Comparison of ENCODE assay signal across 19 cellular contexts in genomic region chr10:91528768-91529167, GRCh38.
"Had no signal": no experiment of that assay in that cellular context is flagged by ENCODE, and none has a peak within 500 bp of the region (broad histone marks: within the 10 kb centered on the region; RNA-seq: fewer than 3 reads in every experiment).

No MANE protein-coding gene starts in this region.

- ATAC-seq: left colon; mucosa of descending colon; natural killer cell treated with Interleukin-12 subunit alpha and Interleukin-12 subunit beta and Interleukin-15 and Interleukin-18, amount 100 ng/mL, for 72 hours; sciatic nerve; stimulated activated effector memory CD8-positive, alpha-beta T cell treated with anti-CD3 and anti-CD28 coated beads, Interleukin-12 subunit alpha, Interleukin-12 subunit beta, amount 100 ng/mL, for 72 hours had no signal

- H3K36me3 ChIP-seq: ovary, tibial artery had no signal

- H3K4me1 Mint-ChIP-seq: immature natural killer cell; mesothelial cell of epicardium; naive B cell; stimulated activated effector memory CD8-positive, alpha-beta T cell treated with anti-CD3 and anti-CD28 coated beads, Interleukin-12 subunit alpha, Interleukin-12 subunit beta, amount 100 ng/mL, for 72 hours had no signal

- H3K36me3 Mint-ChIP-seq: immature natural killer cell; mesothelial cell of epicardium; naive B cell; natural killer cell treated with Interleukin-12 subunit alpha and Interleukin-12 subunit beta and Interleukin-15 and Interleukin-18, amount 100 ng/mL, for 72 hours; stimulated activated effector memory CD8-positive, alpha-beta T cell treated with anti-CD3 and anti-CD28 coated beads, Interleukin-12 subunit alpha, Interleukin-12 subunit beta, amount 100 ng/mL, for 72 hours had no signal

- H3K27ac Mint-ChIP-seq: immature natural killer cell; mesothelial cell of epicardium; naive B cell; natural killer cell treated with Interleukin-12 subunit alpha and Interleukin-12 subunit beta and Interleukin-15 and Interleukin-18, amount 100 ng/mL, for 72 hours; stimulated activated effector memory CD8-positive, alpha-beta T cell treated with anti-CD3 and anti-CD28 coated beads, Interleukin-12 subunit alpha, Interleukin-12 subunit beta, amount 100 ng/mL, for 72 hours; type B pancreatic cell had no signal

- H3K27me3 ChIP-seq: ovary, testis, tibial artery had no signal

- H3K27ac ChIP-seq: ovary, testis, tibial artery had no signal

- H3K9me3 ChIP-seq: mucosa of descending colon, ovary, testis, tibial artery had no signal

- H3K9me3 Mint-ChIP-seq: mesothelial cell of epicardium; stimulated activated effector memory CD8-positive, alpha-beta T cell treated with anti-CD3 and anti-CD28 coated beads, Interleukin-12 subunit alpha, Interleukin-12 subunit beta, amount 100 ng/mL, for 72 hours; type B pancreatic cell had no signal

- DNase-seq: cerebellar nuclear complex; cortex of kidney; immature natural killer cell; left colon; mesenchymal stem cell; mucosa of descending colon; naive B cell; ovary; stimulated activated CD4-positive, alpha-beta T cell treated with anti-CD3 and anti-CD28 coated beads, Interleukin-2, amount 100 ng/mL, for 24 hours; stimulated activated CD4-positive, alpha-beta T cell treated with anti-CD3 and anti-CD28 coated beads, Interleukin-4, amount 100 ng/mL, for 24 hours; stimulated activated naive CD4-positive, alpha-beta T cell treated with Interleukin-2 at 50 U/mL for 16 hours; substantia nigra; testis; tibial artery had no signal

- H3K4me3 ChIP-seq: mucosa of descending colon, ovary, testis, tibial artery had no signal

- H3K4me3 Mint-ChIP-seq: immature natural killer cell; mesothelial cell of epicardium; naive B cell; natural killer cell treated with Interleukin-12 subunit alpha and Interleukin-12 subunit beta and Interleukin-15 and Interleukin-18, amount 100 ng/mL, for 72 hours; stimulated activated effector memory CD8-positive, alpha-beta T cell treated with anti-CD3 and anti-CD28 coated beads, Interleukin-12 subunit alpha, Interleukin-12 subunit beta, amount 100 ng/mL, for 72 hours; type B pancreatic cell had no signal

- H3K4me1 ChIP-seq: testis, tibial artery had no signal
